Comparison of ENCODE assay signal across 17 cellular contexts in genomic region chr3:49738067-49738713, GRCh38. TPM values are rescaled to one million over a fixed set of nuclear protein-coding genes. Genes with fewer than 3 reads are reported as not detected.
"Had no signal": no experiment of that assay in that cellular context is flagged by ENCODE, and none has a peak within 500 bp of the region (broad histone marks: within the 10 kb centered on the region; RNA-seq: fewer than 3 reads in every experiment).

No MANE protein-coding gene starts in this region.

- DNase-seq: activated CD4-positive, alpha-beta T cell treated with anti-CD3 and anti-CD28 coated beads for 48 hours; activated naive CD8-positive, alpha-beta T cell treated with anti-CD3 and anti-CD28 coated beads, Interleukin-2, amount 10 ng/mL, durations not matched to agents 7 days and 5 days; colonic mucosa; foreskin melanocyte; heart left ventricle; left colon; mammary epithelial cell; nephron progenitor cell; stimulated activated CD4-positive, alpha-beta T cell treated with anti-CD3 and anti-CD28 coated beads, Interleukin-4, amount 100 ng/mL, for 24 hours; stimulated activated naive CD8-positive, alpha-beta T cell treated with anti-CD3 and anti-CD28 coated beads, Interleukin-15, amount 100 ng/mL, for 72 hours; T-helper 1 cell; testis; upper lobe of right lung had no signal

- H3K27ac ChIP-seq: cardiac muscle cell, colonic mucosa, heart left ventricle, SK-N-MC, testis, upper lobe of right lung had no signal

- H3K27me3 Mint-ChIP-seq: activated naive CD8-positive, alpha-beta T cell treated with anti-CD3 and anti-CD28 coated beads, Interleukin-2, amount 10 ng/mL, durations not matched to agents 7 days and 5 days; stimulated activated naive CD8-positive, alpha-beta T cell treated with anti-CD3 and anti-CD28 coated beads, Interleukin-15, amount 100 ng/mL, for 72 hours had no signal

- ATAC-seq: heart left ventricle; left colon; stimulated activated naive CD8-positive, alpha-beta T cell treated with anti-CD3 and anti-CD28 coated beads, Interleukin-15, amount 100 ng/mL, for 72 hours; upper lobe of right lung had no signal

- H3K4me1 Mint-ChIP-seq: nephron progenitor cell; stimulated activated naive CD8-positive, alpha-beta T cell treated with anti-CD3 and anti-CD28 coated beads, Interleukin-15, amount 100 ng/mL, for 72 hours had no signal

- H3K36me3 ChIP-seq: colonic mucosa had no signal

- H3K9me3 Mint-ChIP-seq: activated naive CD8-positive, alpha-beta T cell treated with anti-CD3 and anti-CD28 coated beads, Interleukin-2, amount 10 ng/mL, durations not matched to agents 7 days and 5 days; nephron progenitor cell; stimulated activated naive CD8-positive, alpha-beta T cell treated with anti-CD3 and anti-CD28 coated beads, Interleukin-15, amount 100 ng/mL, for 72 hours had no signal

- H3K4me1 ChIP-seq: colonic mucosa, testis had no signal

- FAIRE-seq: astrocyte had no signal

- H3K27ac Mint-ChIP-seq: activated naive CD8-positive, alpha-beta T cell treated with anti-CD3 and anti-CD28 coated beads, Interleukin-2, amount 10 ng/mL, durations not matched to agents 7 days and 5 days had no signal

- H3K4me3 ChIP-seq: cardiac muscle cell, colonic mucosa, heart left ventricle, SK-N-MC, testis, upper lobe of right lung had no signal

- H3K27me3 ChIP-seq: cardiac muscle cell, colonic mucosa, heart left ventricle, testis, upper lobe of right lung had no signal

- H3K9me3 ChIP-seq: colonic mucosa, heart left ventricle, testis, upper lobe of right lung had no signal

- H3K4me3 Mint-ChIP-seq: activated naive CD8-positive, alpha-beta T cell treated with anti-CD3 and anti-CD28 coated beads, Interleukin-2, amount 10 ng/mL, durations not matched to agents 7 days and 5 days; nephron progenitor cell; stimulated activated naive CD8-positive, alpha-beta T cell treated with anti-CD3 and anti-CD28 coated beads, Interleukin-15, amount 100 ng/mL, for 72 hours had no signal

RNA-seq across cellular contexts. Expression of gene AMIGO3, which starts 18.7 kb away (rescaled TPM):
- total RNA-seq: left colon, pulmonary artery endothelial cell had no signal
- polyA plus RNA-seq: mammary epithelial cell had no signal
